In the genomic region with DNA sequence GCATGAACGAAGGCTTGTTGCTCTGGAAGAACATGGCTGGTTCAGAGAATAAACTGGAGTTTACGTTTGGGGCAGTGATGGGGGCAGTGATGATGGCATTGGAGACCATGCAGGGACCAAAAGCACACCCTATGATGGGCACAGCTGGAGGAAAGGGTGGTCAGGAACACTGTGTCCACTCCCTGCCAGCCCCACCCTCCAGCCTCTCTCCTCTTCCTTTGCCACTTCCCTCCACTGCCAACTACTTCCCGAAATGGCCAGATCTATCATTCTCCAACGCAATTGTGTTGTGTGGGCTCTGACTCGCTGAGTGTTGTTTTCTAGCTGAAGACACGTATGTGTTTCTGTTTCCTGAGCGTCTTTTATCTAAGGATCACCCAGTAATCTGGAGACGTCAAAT, we compare ENCODE assay signal across 22 cellular contexts. TPM values are rescaled to one million over a fixed set of nuclear protein-coding genes. Genes with fewer than 3 reads are reported as not detected.
"Had no signal": no experiment of that assay in that cellular context is flagged by ENCODE, and none has a peak within 500 bp of the region (broad histone marks: within the 10 kb centered on the region; RNA-seq: fewer than 3 reads in every experiment).

No MANE protein-coding gene starts in this region.

- H3K4me3 ChIP-seq: prostate gland, skin epidermis, testis, tibial nerve had no signal

- H3K27ac ChIP-seq: parathyroid adenoma, prostate gland, skin epidermis, testis had no signal

- DNase-seq: cerebellar nuclear complex; effector memory CD8-positive, alpha-beta T cell; erythroblast; immature natural killer cell; mammary epithelial cell; naive thymus-derived CD4-positive, alpha-beta T cell; nephron progenitor cell; stimulated activated CD4-positive, alpha-beta T cell treated with anti-CD3 and anti-CD28 coated beads, Interleukin-2, amount 100 ng/mL, for 24 hours; stimulated activated CD4-positive, alpha-beta T cell treated with anti-CD3 and anti-CD28 coated beads, Interleukin-4, amount 100 ng/mL, for 4 hours; stimulated activated naive B cell treated with anti-CD40 and anti-IgM and Interleukin-4, amounts not matched to agents 10 μg/mL and 1 μg/mL and 100 μg/mL, for 72 hours; stimulated activated naive CD8-positive, alpha-beta T cell treated with anti-CD3 and anti-CD28 coated beads, Interleukin-15, amount 100 ng/mL, for 72 hours; testis had no signal

- H3K9me3 ChIP-seq: prostate gland, testis, tibial nerve had no signal

- H3K36me3 ChIP-seq: prostate gland, tibial nerve had no signal

- H3K4me1 ChIP-seq: prostate gland, testis had no signal

- ATAC-seq: effector memory CD8-positive, alpha-beta T cell; naive thymus-derived CD4-positive, alpha-beta T cell; sciatic nerve; stimulated activated naive B cell treated with anti-CD40 and anti-IgM and Interleukin-4, amounts not matched to agents 10 μg/mL and 1 μg/mL and 100 μg/mL, for 72 hours; stimulated activated naive CD8-positive, alpha-beta T cell treated with anti-CD3 and anti-CD28 coated beads, Interleukin-15, amount 100 ng/mL, for 72 hours had no signal

- H3K27me3 ChIP-seq: testis, tibial nerve had no signal

- H2AFZ ChIP-seq: parathyroid adenoma had no signal

- H3K79me2 ChIP-seq: parathyroid adenoma had no signal

RNA-seq across cellular contexts. Expression of a gene that starts 39.3 kb away (rescaled TPM):
- total RNA-seq: liver; mammary epithelial cell; mesenteric fat pad; mononuclear cell; naive thymus-derived CD4-positive, alpha-beta T cell; sciatic nerve; subcutaneous adipose tissue; tibial nerve had no signal
- polyA plus RNA-seq: liver; naive thymus-derived CD4-positive, alpha-beta T cell; urinary bladder had no signal
